34 cellular contexts compared by ENCODE assay signal in genomic region chr2:137935591-137935990, GRCh38. TPM values are rescaled to one million over a fixed set of nuclear protein-coding genes. Genes with fewer than 3 reads are reported as not detected.
"Had no signal": no experiment of that assay in that cellular context is flagged by ENCODE, and none has a peak within 500 bp of the region (broad histone marks: within the 10 kb centered on the region; RNA-seq: fewer than 3 reads in every experiment).

No MANE protein-coding gene starts in this region.

- ATAC-seq: activated CD8-positive, alpha-beta T cell treated with anti-CD3 and anti-CD28 coated beads, Interleukin-2, amount 10 ng/mL, durations not matched to agents 7 days and 5 days; activated naive CD4-positive, alpha-beta T cell treated with anti-CD3 and anti-CD28 coated beads, Interleukin-2, amount 50 U/mL, for 72 hours; PC-3 had no signal

- H3K4me3 Mint-ChIP-seq: activated CD4-positive, alpha-beta T cell treated with anti-CD3 and anti-CD28 coated beads, Interleukin-2, amount 10 ng/mL, durations not matched to agents 24 days and 14 days; activated CD8-positive, alpha-beta T cell treated with anti-CD3 and anti-CD28 coated beads, Interleukin-2, amount 10 ng/mL, durations not matched to agents 7 days and 5 days; activated naive CD4-positive, alpha-beta T cell treated with anti-CD3 and anti-CD28 coated beads for 36 hours; activated T-cell treated with anti-CD3 and anti-CD28 coated beads, Interleukin-2, amount 50 U/mL, for 24 hours; brain had no signal

- H3K27me3 ChIP-seq: adrenal gland, MG63, Peyer's patch had no signal

- H3K36me3 Mint-ChIP-seq: activated naive CD4-positive, alpha-beta T cell treated with anti-CD3 and anti-CD28 coated beads, Interleukin-2, amount 50 U/mL, for 72 hours; brain had no signal

- H3K27ac ChIP-seq: adrenal gland, Peyer's patch had no signal

- H3K9me3 ChIP-seq: adrenal gland, MG63, Peyer's patch had no signal

- DNase-seq: activated CD4-positive, alpha-beta T cell treated with anti-CD3 and anti-CD28 coated beads, Interleukin-2, amount 10 ng/mL, durations not matched to agents 24 days and 14 days; activated CD4-positive, alpha-beta T cell treated with anti-CD3 and anti-CD28 coated beads, Interleukin-2, amount 50 U/mL, for 4 hours; activated CD8-positive, alpha-beta T cell treated with anti-CD3 and anti-CD28 coated beads, Interleukin-2, amount 10 ng/mL, durations not matched to agents 7 days and 5 days; activated gamma-delta T cell treated with Interleukin-2 at 50 U/mL for 16 hours; activated naive CD4-positive, alpha-beta T cell treated with anti-CD3 and anti-CD28 coated beads for 36 hours; activated T-cell treated with anti-CD3 and anti-CD28 coated beads, Interleukin-2, amount 50 U/mL, for 24 hours; adrenal gland; anterior cingulate cortex; caudate nucleus; cerebellar nuclear complex; Karpas-422; KBM-7; MG63; NCI-H1048; NCI-H1105 treated with DMSO at 0.1 percent for 48 hours; NCI-H1436; NCI-H1694; NCI-H1930; NCI-H2081 treated with DMSO at 0.1 percent for 48 hours; NCI-H226; NCI-H446 treated with DMSO at 0.1 percent for 48 hours; NCI-H69; NK-92 treated with Interleukin-12 subunit alpha and Interleukin-12 subunit beta, amount 100 ng/mL, for 24 hours; PC-3; Peyer's patch; RPMI8226; SIG-M5; SW 1271; T1000 had no signal

- FAIRE-seq: bronchial epithelial cell had no signal

- H3K4me1 Mint-ChIP-seq: activated CD4-positive, alpha-beta T cell treated with anti-CD3 and anti-CD28 coated beads, Interleukin-2, amount 10 ng/mL, durations not matched to agents 24 days and 14 days had no signal

- H3K27ac Mint-ChIP-seq: activated CD4-positive, alpha-beta T cell treated with anti-CD3 and anti-CD28 coated beads, Interleukin-2, amount 10 ng/mL, durations not matched to agents 24 days and 14 days; activated CD8-positive, alpha-beta T cell treated with anti-CD3 and anti-CD28 coated beads, Interleukin-2, amount 10 ng/mL, durations not matched to agents 7 days and 5 days; activated naive CD4-positive, alpha-beta T cell treated with anti-CD3 and anti-CD28 coated beads for 36 hours; activated naive CD4-positive, alpha-beta T cell treated with anti-CD3 and anti-CD28 coated beads, Interleukin-2, amount 50 U/mL, for 72 hours; activated T-cell treated with anti-CD3 and anti-CD28 coated beads, Interleukin-2, amount 50 U/mL, for 24 hours; brain had no signal

- H3K27me3 Mint-ChIP-seq: activated CD4-positive, alpha-beta T cell treated with anti-CD3 and anti-CD28 coated beads, Interleukin-2, amount 10 ng/mL, durations not matched to agents 24 days and 14 days; activated T-cell treated with anti-CD3 and anti-CD28 coated beads, Interleukin-2, amount 50 U/mL, for 24 hours; brain had no signal

- H3K4me3 ChIP-seq: adrenal gland, MG63, Peyer's patch had no signal

- H3K36me3 ChIP-seq: adrenal gland, MG63, Peyer's patch had no signal

- H3K9me3 Mint-ChIP-seq: activated CD4-positive, alpha-beta T cell treated with anti-CD3 and anti-CD28 coated beads, Interleukin-2, amount 10 ng/mL, durations not matched to agents 24 days and 14 days; activated T-cell treated with anti-CD3 and anti-CD28 coated beads, Interleukin-2, amount 50 U/mL, for 24 hours had no signal

- H3K4me1 ChIP-seq: adrenal gland, Peyer's patch had no signal

RNA-seq across cellular contexts. Expression of gene HNMT, which starts 28.7 kb away (rescaled TPM):
- total RNA-seq: activated CD4-positive, alpha-beta T cell treated with anti-CD3 and anti-CD28 coated beads, Interleukin-2, amount 10 ng/mL, durations not matched to agents 24 days and 14 days; activated CD8-positive, alpha-beta T cell treated with anti-CD3 and anti-CD28 coated beads, Interleukin-2, amount 10 ng/mL, durations not matched to agents 7 days and 5 days; activated naive CD4-positive, alpha-beta T cell treated with anti-CD3 and anti-CD28 coated beads for 36 hours; activated naive CD4-positive, alpha-beta T cell treated with anti-CD3 and anti-CD28 coated beads, Interleukin-2, amount 50 U/mL, for 72 hours; T-helper 1 cell treated with Interleukin-12 subunit alpha and Interleukin-12 subunit beta and Interleukin-4 antibody, amounts not matched to agents 30 ng/mL and 1 ng/mL, for 36 hours; T-helper 2 cell treated with Interferon-gamma antibody and Interleukin-4, amounts not matched to agents 100 ng/mL and 5 ng/mL, for 36 hours had no signal
